9 cellular contexts compared by ENCODE assay signal in the genomic region with DNA sequence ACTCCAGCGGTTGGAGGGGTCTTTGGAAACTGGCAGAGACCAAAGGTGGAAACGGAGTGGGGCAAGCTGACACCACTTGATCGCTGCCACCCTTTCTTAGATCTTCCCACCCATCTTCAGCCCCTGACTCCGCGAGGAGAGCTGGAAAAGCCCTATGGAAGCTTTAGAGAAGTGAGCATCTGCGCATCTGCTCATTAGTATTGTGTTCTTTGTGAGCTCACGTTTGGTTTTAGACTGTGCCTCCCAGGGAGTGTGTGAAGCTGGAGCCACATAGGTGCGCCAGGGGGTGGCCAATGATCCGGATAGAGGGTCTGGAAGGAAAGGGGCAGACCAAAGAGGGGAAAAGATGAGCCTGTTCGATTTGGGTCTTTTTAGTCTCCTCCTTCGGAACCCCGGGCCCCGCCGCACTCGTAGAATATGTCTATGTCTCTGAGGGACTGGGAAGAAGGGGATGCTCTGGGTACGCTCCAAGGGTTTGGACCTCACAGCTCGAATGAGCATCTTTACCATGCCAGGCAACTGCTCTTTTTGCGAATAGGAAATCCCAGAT. TPM values are rescaled to one million over a fixed set of nuclear protein-coding genes. Genes with fewer than 3 reads are reported as not detected.
DNase-seq lines count a peak whose midpoint lies in the region; ATAC-seq and TF ChIP-seq lines count a peak whose summit lies in the region.
"Had no signal": no experiment of that assay in that cellular context is flagged by ENCODE, and none has a peak within 500 bp of the region (broad histone marks: within the 10 kb centered on the region; RNA-seq: fewer than 3 reads in every experiment).

No MANE protein-coding gene starts in this region.

- H3K4me3 Mint-ChIP-seq in stimulated activated naive CD8-positive, alpha-beta T cell treated with anti-CD3 and anti-CD28 coated beads, Interleukin-15, Interleukin-2, amounts not matched to agents 100 ng/mL and 50 ng/mL, for 24 hours, result peak overlapping the region; percentile 76
- peak overlapping the region; percentile 88 for H3K4me3 Mint-ChIP-seq in mesothelial cell of epicardium

- TF ChIP-seq CTCF in brain microvascular endothelial cell (IDR thresholded peaks at IDR 0.05; ENCODE audit: low read depth, low read length, missing control alignments) (no peak), mesothelial cell of epicardium (IDR thresholded peaks at IDR 0.05; ENCODE audit: unreplicated experiment) (no peak)

- H3K27me3 Mint-ChIP-seq in stimulated activated naive CD8-positive, alpha-beta T cell treated with anti-CD3 and anti-CD28 coated beads, Interleukin-15, Interleukin-2, amounts not matched to agents 100 ng/mL and 50 ng/mL, for 24 hours, result peaks cover 68% of the 10 kb centered on the region
- peaks cover 93% of the 10 kb centered on the region for H3K27me3 Mint-ChIP-seq in mesothelial cell of epicardium (ENCODE audit: low read depth)

- no peak for DNase-seq in stimulated activated naive CD8-positive, alpha-beta T cell treated with anti-CD3 and anti-CD28 coated beads, Interleukin-15, Interleukin-2, amounts not matched to agents 100 U/mL and 50 U/mL, for 24 hours
- DNase-seq in brain microvascular endothelial cell (no peak), mesothelial cell of epicardium (ENCODE audit: low spot score in 2 of 2, unreplicated experiment in 2 of 2) (peak in 1 of 2 experiments; percentile 37), H4 (ENCODE audit: low spot score) (no peak), NCI-H187 (lab: John Stamatoyannopoulos, UW) (no peak)
- no peak for DNase-seq in stimulated activated naive CD4-positive, alpha-beta T cell (lab: John Stamatoyannopoulos, UW)

- H3K27ac Mint-ChIP-seq in stimulated activated naive CD8-positive, alpha-beta T cell treated with anti-CD3 and anti-CD28 coated beads, Interleukin-15, Interleukin-2, amounts not matched to agents 100 ng/mL and 50 ng/mL, for 24 hours, result no peak overlapping the region
- peak overlapping the region; percentile 75 for H3K27ac Mint-ChIP-seq in mesothelial cell of epicardium

- no peaks in the 10 kb centered on the region for H3K9me3 Mint-ChIP-seq in stimulated activated naive CD8-positive, alpha-beta T cell treated with anti-CD3 and anti-CD28 coated beads, Interleukin-15, Interleukin-2, amounts not matched to agents 100 ng/mL and 50 ng/mL, for 24 hours
- H3K9me3 Mint-ChIP-seq in mesothelial cell of epicardium, result no peaks in the 10 kb centered on the region

- peaks cover 28% of the 10 kb centered on the region for H3K4me1 Mint-ChIP-seq in stimulated activated naive CD8-positive, alpha-beta T cell treated with anti-CD3 and anti-CD28 coated beads, Interleukin-15, Interleukin-2, amounts not matched to agents 100 ng/mL and 50 ng/mL, for 24 hours (ENCODE audit: low read depth)
- H3K4me1 Mint-ChIP-seq in mesothelial cell of epicardium, result peaks cover 43% of the 10 kb centered on the region

- no peak for ATAC-seq in stimulated activated naive CD8-positive, alpha-beta T cell treated with anti-CD3 and anti-CD28 coated beads, Interleukin-15, Interleukin-2, amounts not matched to agents 100 U/mL and 50 U/mL, for 24 hours
- ATAC-seq in HG03045 (IDR thresholded peaks at IDR 0.05; ENCODE audit: unreplicated experiment), result no peak

- in situ Hi-C loops in brain microvascular endothelial cell (cut with HindIII; ENCODE audit: low pct_ligation_motif_present, low sequenced_read_pairs), result no loop called here

- peak overlapping the region; percentile 60 for H3K4me3 ChIP-seq in brain microvascular endothelial cell (ENCODE audit: low read depth, low read length)

- H3K36me3 ChIP-seq in brain microvascular endothelial cell (replicated peaks), result no peaks in the 10 kb centered on the region

- H3K27me3 ChIP-seq in brain microvascular endothelial cell (replicated peaks), result no peaks in the 10 kb centered on the region

- H3K36me3 Mint-ChIP-seq in stimulated activated naive CD8-positive, alpha-beta T cell treated with anti-CD3 and anti-CD28 coated beads, Interleukin-15, Interleukin-2, amounts not matched to agents 100 ng/mL and 50 ng/mL, for 24 hours (ENCODE audit: low read depth), result no peaks in the 10 kb centered on the region
- no peaks in the 10 kb centered on the region for H3K36me3 Mint-ChIP-seq in mesothelial cell of epicardium

- H3K27ac ChIP-seq in brain microvascular endothelial cell, result no peak overlapping the region

RNA-seq across cellular contexts. Expression of gene DKK2, which starts 0.6 kb away (rescaled TPM):
- total RNA-seq in mesothelial cell of epicardium, result 23.5 to 26.3 TPM (median 25.3 TPM) in 3 replicates
- total RNA-seq in H4 (2014; rRNA removed; shearing (Covaris generic)), result 0.87 and 3.3 TPM in 2 replicates
- total RNA-seq: T-helper 2 cell treated with Interferon-gamma antibody and Interleukin-4, amounts not matched to agents 100 ng/mL and 5 ng/mL, for 36 hours had no signal
